ENCODE assay signal across 1 cellular context in genomic region chr11:67098799-67099198, GRCh38.
TF ChIP-seq lines count a peak whose summit lies in the region.

No MANE protein-coding gene starts in this region.

TF ChIP-seq in H1, 55 proteins besides CTCF, POLR2A, EP300 and RAD21:
- TF ChIP-seq PHF8 (conservative IDR thresholded peaks at IDR 0.05; ENCODE audit: low read depth, low read length) (no peak), CHD2 (IDR thresholded peaks at IDR 0.05; ENCODE audit: low read length) (no peak), SUZ12 (IDR thresholded peaks at IDR 0.05; ENCODE audit: low read length) (no peak), POU5F1 (IDR thresholded peaks at IDR 0.05; ENCODE audit: low read depth, low read length) (no peak), RFX5 (IDR thresholded peaks at IDR 0.05; ENCODE audit: borderline replicate concordance, low read depth, low read length) (no peak), CREB1 (IDR thresholded peaks at IDR 0.05) (no peak), JUND (IDR thresholded peaks at IDR 0.05; ENCODE audit: low read length) (no peak), EGR1 (IDR thresholded peaks at IDR 0.05; ENCODE audit: borderline replicate concordance, low read depth, low read length) (no peak), CBX8 (IDR thresholded peaks at IDR 0.05; ENCODE audit: borderline replicate concordance, low read depth, low read length) (no peak), ASH2L (IDR thresholded peaks at IDR 0.05; ENCODE audit: low read length) (no peak)
